ENCODE assay signal across 12 cellular contexts in genomic region chr2:223469270-223470057, GRCh38.
DNase-seq lines count a peak whose midpoint lies in the region; ATAC-seq and TF ChIP-seq lines count a peak whose summit lies in the region.
"Had no signal": no experiment of that assay in that cellular context is flagged by ENCODE, and none has a peak within 500 bp of the region (broad histone marks: within the 10 kb centered on the region; RNA-seq: fewer than 3 reads in every experiment).

No MANE protein-coding gene starts in this region.

- H3K27ac ChIP-seq in IMR-90 (ENCODE audit: insufficient read depth, low read length) (no peak overlapping the region), epithelial cell of prostate (no peak overlapping the region)
- H3K27ac ChIP-seq: VCaP had no signal

- peak overlapping the region; percentile 58 for H3K4ac ChIP-seq in IMR-90 (ENCODE audit: low read depth, low read length)

- no peak overlapping the region for H3K23ac ChIP-seq in IMR-90 (ENCODE audit: low read depth, low read length)

- peaks cover 7% of the 10 kb centered on the region; the same call in 1 of the 2 replicates for H3K9me1 ChIP-seq in IMR-90 (ENCODE audit: insufficient read depth, low read length)

- H3K4me1 Mint-ChIP-seq in activated CD4-positive, alpha-beta T cell treated with anti-CD3 and anti-CD28 coated beads for 36 hours, result no peaks in the 10 kb centered on the region
- no peaks in the 10 kb centered on the region for H3K4me1 Mint-ChIP-seq in stimulated activated memory B cell treated with anti-CD40 and anti-IgM and Interleukin-4, amounts not matched to agents 10 μg/mL and 1 μg/mL and 100 μg/mL, for 72 hours
- H3K4me1 Mint-ChIP-seq: CD8-positive, alpha-beta memory T cell had no signal

- H3K27me3 ChIP-seq in IMR-90 (ENCODE audit: control insufficient read depth, insufficient read depth, low read length), result no peaks in the 10 kb centered on the region

- no TSS peak for BruUV-seq in IMR-90 (replicated peaks; lab: Mats Ljungman, UMichigan)

- dilution Hi-C loops in IMR-90 (cut with HindIII; ENCODE audit: low sequenced_read_pairs, unreplicated experiment), result no loop called here

- H3K4me2 ChIP-seq in IMR-90 (ENCODE audit: low read depth, low read length), result no peak overlapping the region

- in situ Hi-C loops in IMR-90 (cut with MboI; ENCODE audit: low sequenced_read_pairs), result loop anchor here (10.0 kb wide), 1 partner anchor 135 kb away; the partner anchor contains the start of gene SCG2

- no peak for TF ChIP-seq CTCF in AG04449 (IDR thresholded peaks at IDR 0.05; ENCODE audit: insufficient read depth, low read length, missing control alignments)
- no peak for TF ChIP-seq CTCF in IMR-90 (conservative IDR thresholded peaks at IDR 0.05; ENCODE audit: low read depth, low read length)

- TF ChIP-seq RAD21 in IMR-90 (IDR thresholded peaks at IDR 0.05; ENCODE audit: low read length), result no peak

- H2AK9ac ChIP-seq in IMR-90 (replicated peaks; ENCODE audit: low read depth, low read length, poor library complexity), result no peak overlapping the region

- H2BK15ac ChIP-seq in IMR-90 (ENCODE audit: low read depth, low read length), result peak overlapping the region; percentile 53; the same call in 2 of the 3 replicates

- peak overlapping the region; percentile 66; the same call in 1 of the 2 replicates for H3K14ac ChIP-seq in IMR-90 (replicated peaks; ENCODE audit: low read depth, low read length)

- TF ChIP-seq POLR2A in IMR-90 (IDR thresholded peaks at IDR 0.05; ENCODE audit: low read depth, low read length), result no peak

- H3K4me3 Mint-ChIP-seq in activated CD4-positive, alpha-beta T cell treated with anti-CD3 and anti-CD28 coated beads for 36 hours, result no peak overlapping the region
- no peak overlapping the region for H3K4me3 Mint-ChIP-seq in stimulated activated memory B cell treated with anti-CD40 and anti-IgM and Interleukin-4, amounts not matched to agents 10 μg/mL and 1 μg/mL and 100 μg/mL, for 72 hours
- H3K4me3 Mint-ChIP-seq: CD8-positive, alpha-beta memory T cell had no signal

- H3K4me1 ChIP-seq in IMR-90 (ENCODE audit: control insufficient read depth, insufficient read depth, low read length), result peaks cover 10% of the 10 kb centered on the region; the same call in 1 of the 2 replicates

- H3K4me3 ChIP-seq in AG04449 (ENCODE audit: low read depth, low read length) (no peak overlapping the region), IMR-90 (ENCODE audit: insufficient read depth, low read depth, low read length) (no peak overlapping the region)

- peak overlapping the region; percentile 46 for H2BK120ac ChIP-seq in IMR-90 (ENCODE audit: low read depth, low read length)

- no peak overlapping the region for H4K5ac ChIP-seq in IMR-90 (ENCODE audit: low read depth, low read length)

- H3K27ac Mint-ChIP-seq in activated CD4-positive, alpha-beta T cell treated with anti-CD3 and anti-CD28 coated beads for 36 hours, result no peak overlapping the region
- no peak overlapping the region for H3K27ac Mint-ChIP-seq in stimulated activated memory B cell treated with anti-CD40 and anti-IgM and Interleukin-4, amounts not matched to agents 10 μg/mL and 1 μg/mL and 100 μg/mL, for 72 hours
- H3K27ac Mint-ChIP-seq: CD8-positive, alpha-beta memory T cell had no signal

- peak overlapping the region in 1 of 2 experiments; percentile 64; a peak in 2 of 4 replicates for H4K8ac ChIP-seq in IMR-90 (ENCODE audit: low read depth in 2 of 2, low read length in 2 of 2)

- H3K9ac ChIP-seq in IMR-90 (ENCODE audit: low read depth, low read length), result no peak overlapping the region

- peak overlapping the region; percentile 62; the same call in 1 of the 2 replicates for H4K91ac ChIP-seq in IMR-90 (ENCODE audit: insufficient read depth, low read depth, low read length)

- peak; percentile 67 for DNase-seq in AG04449 (ENCODE audit: low read depth, low spot score)
- DNase-seq in IMR-90, result peak; percentile 87
- DNase-seq in epithelial cell of prostate (ENCODE audit: low read depth, low spot score), result peak; percentile 26
- DNase-seq in mucosa of gallbladder (ENCODE audit: low spot score), result peak; percentile 39
- no peak for DNase-seq in NCI-H1694 (lab: John Stamatoyannopoulos, UW)
- DNase-seq in activated CD4-positive, alpha-beta T cell treated with anti-CD3 and anti-CD28 coated beads for 36 hours, result no peak
- DNase-seq: CD8-positive, alpha-beta memory T cell; central memory CD4-positive, alpha-beta T cell; NCI-H2081 had no signal

- 80% methylated on average over 1 of the region's 6 CpGs; no CpG with 5 or more reads in 1 of the 2 experiments for WGBS in IMR-90 (ENCODE audit: extremely low coverage in 2 of 2, insufficient read length in 1 of 2), 2 experiments

- CTCF ChIA-PET in AG04449 (lab: Yijun Ruan, JAX), result interaction anchor here (0.6 to 1.8 kb wide), 3 partner anchors 9 to 498 kb away, joined by 3 to 11 read pairs (median 3); no protein-coding TSS in a partner anchor
- CTCF ChIA-PET in IMR-90 (lab: Yijun Ruan, JAX), result no interaction called here
- CTCF ChIA-PET in activated CD4-positive, alpha-beta T cell treated with anti-CD3 and anti-CD28 coated beads for 36 hours (lab: Charles Lee), result no interaction called here

- peak overlapping the region; percentile 69; the same call in 1 of the 2 replicates for H2AK5ac ChIP-seq in IMR-90 (ENCODE audit: low read depth, low read length)

- no peaks in the 10 kb centered on the region for H3K9me3 ChIP-seq in IMR-90 (ENCODE audit: control insufficient read depth, insufficient read depth, low read length)

- no peaks in the 10 kb centered on the region for H3K79me1 ChIP-seq in IMR-90 (ENCODE audit: low read depth in 1 of 2, low read length in 2 of 2)

- peak overlapping the region; percentile 44; the same call in 1 of the 2 replicates for H3K18ac ChIP-seq in IMR-90 (ENCODE audit: low read depth, low read length)

- H2AFZ ChIP-seq in IMR-90 (replicated peaks; ENCODE audit: low read length, poor library complexity), result peak overlapping the region; percentile 63

- H3K56ac ChIP-seq in IMR-90 (ENCODE audit: extremely low read depth, insufficient read depth, low read length), result no peak overlapping the region

- no peaks in the 10 kb centered on the region for H3K27me3 Mint-ChIP-seq in activated CD4-positive, alpha-beta T cell treated with anti-CD3 and anti-CD28 coated beads for 36 hours
- H3K27me3 Mint-ChIP-seq in stimulated activated memory B cell treated with anti-CD40 and anti-IgM and Interleukin-4, amounts not matched to agents 10 μg/mL and 1 μg/mL and 100 μg/mL, for 72 hours, result peaks cover 9% of the 10 kb centered on the region

- POLR2A ChIA-PET in AG04449 (lab: Yijun Ruan, JAX) (interaction anchor here (0.6 kb wide), 1 partner anchor 55 kb away, joined by 3 read pairs; no protein-coding TSS in a partner anchor), IMR-90 (lab: Charles Lee; ENCODE audit: unreplicated experiment) (interaction anchor here (0.6 kb wide), 1 partner anchor 258 kb away, joined by 3 read pairs; no protein-coding TSS in a partner anchor)
- POLR2A ChIA-PET in activated CD4-positive, alpha-beta T cell treated with anti-CD3 and anti-CD28 coated beads for 36 hours (lab: Charles Lee), result no interaction called here

- H3K36me3 Mint-ChIP-seq in activated CD4-positive, alpha-beta T cell treated with anti-CD3 and anti-CD28 coated beads for 36 hours (ENCODE audit: low read depth), result no peaks in the 10 kb centered on the region
- H3K36me3 Mint-ChIP-seq in stimulated activated memory B cell treated with anti-CD40 and anti-IgM and Interleukin-4, amounts not matched to agents 10 μg/mL and 1 μg/mL and 100 μg/mL, for 72 hours, result no peaks in the 10 kb centered on the region
- H3K36me3 Mint-ChIP-seq: CD8-positive, alpha-beta memory T cell had no signal

- H3K9me3 Mint-ChIP-seq in activated CD4-positive, alpha-beta T cell treated with anti-CD3 and anti-CD28 coated beads for 36 hours (ENCODE audit: low read depth), result no peaks in the 10 kb centered on the region
- no peaks in the 10 kb centered on the region for H3K9me3 Mint-ChIP-seq in stimulated activated memory B cell treated with anti-CD40 and anti-IgM and Interleukin-4, amounts not matched to agents 10 μg/mL and 1 μg/mL and 100 μg/mL, for 72 hours

- no peaks in the 10 kb centered on the region for H4K20me1 ChIP-seq in IMR-90 (ENCODE audit: insufficient read depth, low read length)

- intact Hi-C loops in IMR-90 (cut with micrococcal nuclease), result loop anchor here (10.0 kb wide), 1 partner anchor 415 kb away; the partner anchor contains the start of gene KCNE4
- intact Hi-C loops in activated CD4-positive, alpha-beta T cell treated with anti-CD3 and anti-CD28 coated beads for 36 hours (cut with DNase I, micrococcal nuclease), result no loop called here

- peak; percentile 38; the same call in 1 of the 2 replicates for ATAC-seq in IMR-90 (ENCODE audit: low read depth)
- ATAC-seq in activated CD4-positive, alpha-beta T cell treated with anti-CD3 and anti-CD28 coated beads for 36 hours, result no peak
- ATAC-seq in GM18511 (IDR thresholded peaks at IDR 0.05; ENCODE audit: unreplicated experiment), result no peak
- ATAC-seq in stimulated activated memory B cell treated with anti-CD40 and anti-IgM and Interleukin-4, amounts not matched to agents 10 μg/mL and 1 μg/mL and 100 μg/mL, for 72 hours, result no peak

- no peaks in the 10 kb centered on the region for H3K36me3 ChIP-seq in IMR-90 (ENCODE audit: control insufficient read depth, insufficient read depth, low read length)

- peak overlapping the region; percentile 20 for H2BK5ac ChIP-seq in IMR-90 (ENCODE audit: low read depth, low read length, poor library complexity, severe bottlenecking)

- H2BK20ac ChIP-seq in IMR-90 (ENCODE audit: low read depth, low read length), result peak overlapping the region; percentile 50; the same call in 1 of the 2 replicates

TF ChIP-seq in IMR-90, 13 proteins besides CTCF, POLR2A, EP300 and RAD21 (continues in another document):
- TF ChIP-seq FOS (IDR thresholded peaks at IDR 0.05; ENCODE audit: low read depth, low read length) (0 out of 2 replicates have a peak, but pooled peaks have one; percentile 3), NFE2L2 (IDR thresholded peaks at IDR 0.05; ENCODE audit: low read depth, low read length) (peak; percentile 38; the same call in 1 of the 2 replicates), SMC3 (IDR thresholded peaks at IDR 0.05; ENCODE audit: low read depth, low read length) (no peak), MAFK (IDR thresholded peaks at IDR 0.05; ENCODE audit: low read depth, low read length) (no peak), MAZ (IDR thresholded peaks at IDR 0.05; ENCODE audit: borderline replicate concordance, low read depth, low read length) (no peak), USF2 (IDR thresholded peaks at IDR 0.05; ENCODE audit: low read depth, low read length) (peak; percentile 93), RFX5 (IDR thresholded peaks at IDR 0.05; ENCODE audit: low read depth, low read length) (no peak), BHLHE40 (IDR thresholded peaks at IDR 0.05; ENCODE audit: low read depth, low read length) (0 out of 2 replicates have a peak, but pooled peaks have one; percentile 22)

Comparison
In these comparisons a context has a peak if more than half of its experiments do, and no peak if none do; other contexts are left out.
1. DNase-seq: peak in AG04449 (single experiment), IMR-90 (single experiment), epithelial cell of prostate (single experiment) and mucosa of gallbladder (single experiment); none in NCI-H1694 (single experiment) and activated CD4-positive, alpha-beta T cell treated with anti-CD3 and anti-CD28 coated beads for 36 hours (single experiment).